Comparison of ENCODE assay signal across 22 cellular contexts in genomic region chr4:7359302-7360063, GRCh38.
A peak's percentile ranks its signal among the peaks of the same experiment; 100 is the strongest.
DNase-seq lines count a peak whose midpoint lies in the region; ATAC-seq and TF ChIP-seq lines count a peak whose summit lies in the region.
"Had no signal": no experiment of that assay in that cellular context is flagged by ENCODE, and none has a peak within 500 bp of the region (broad histone marks: within the 10 kb centered on the region; RNA-seq: fewer than 3 reads in every experiment).

No MANE protein-coding gene starts in this region.

- no peak overlapping the region for H3K27ac Mint-ChIP-seq in activated CD8-positive, alpha-beta memory T cell treated with anti-CD3 and anti-CD28 coated beads, Interleukin-2, amount 10 ng/mL, durations not matched to agents 7 days and 5 days
- H3K27ac Mint-ChIP-seq: activated CD8-positive, alpha-beta T cell treated with anti-CD3 and anti-CD28 coated beads for 36 hours; activated naive CD4-positive, alpha-beta T cell treated with anti-CD3 and anti-CD28 coated beads for 36 hours; activated T-cell treated with anti-CD3 and anti-CD28 coated beads, Interleukin-2, amount 50 U/mL, for 24 hours; CD4-positive, CD25-positive, alpha-beta regulatory T cell had no signal

- H3K4me1 ChIP-seq in heart right ventricle (peaks cover 0 to 37% (median 18%) of the 10 kb centered on the region in 9 donors), upper lobe of right lung (peaks cover 3% of the 10 kb centered on the region)
- H3K4me1 ChIP-seq: ascending aorta, suprapubic skin had no signal

- DNase-seq in Right ventricle myocardium inferior (ENCODE audit: missing footprints), result peak; percentile 67
- DNase-seq in heart right ventricle, result no peak
- peak; percentile 39 for DNase-seq in NCI-H2227 (lab: John Stamatoyannopoulos, UW; ENCODE audit: unreplicated experiment)
- no peak for DNase-seq in caudate nucleus (lab: John Stamatoyannopoulos, UW)
- DNase-seq in upper lobe of right lung, result peak; percentile 73
- no peak for DNase-seq in medulla oblongata (ENCODE audit: extremely low spot score)
- DNase-seq in activated CD8-positive, alpha-beta memory T cell treated with anti-CD3 and anti-CD28 coated beads, Interleukin-2, amount 10 ng/mL, durations not matched to agents 7 days and 5 days, result no peak
- DNase-seq: activated CD4-positive, CD25-positive, alpha-beta regulatory T cell; activated CD8-positive, alpha-beta T cell treated with anti-CD3 and anti-CD28 coated beads for 36 hours; activated naive CD4-positive, alpha-beta T cell treated with anti-CD3 and anti-CD28 coated beads for 36 hours; activated T-cell treated with anti-CD3 and anti-CD28 coated beads, Interleukin-2, amount 50 U/mL, for 24 hours; CD4-positive, CD25-positive, alpha-beta regulatory T cell; cerebellar nuclear complex; effector memory CD4-positive, alpha-beta T cell; glutamatergic neuron; GM23248; KG1; T-helper 9 cell had no signal

- no peak for TF ChIP-seq CTCF in heart right ventricle (IDR thresholded peaks at IDR 0.05)
- no peak for TF ChIP-seq CTCF in upper lobe of right lung (IDR thresholded peaks at IDR 0.05)

- H3K9me3 ChIP-seq in heart right ventricle, result no peaks in the 10 kb centered on the region
- H3K9me3 ChIP-seq in upper lobe of right lung, result no peaks in the 10 kb centered on the region
- H3K9me3 ChIP-seq: ascending aorta, suprapubic skin had no signal

- no peak overlapping the region for H3K4me3 ChIP-seq in heart right ventricle
- H3K4me3 ChIP-seq in upper lobe of right lung, result no peak overlapping the region
- H3K4me3 ChIP-seq: ascending aorta, GM23248, suprapubic skin had no signal

- H3K9me3 Mint-ChIP-seq in activated CD8-positive, alpha-beta memory T cell treated with anti-CD3 and anti-CD28 coated beads, Interleukin-2, amount 10 ng/mL, durations not matched to agents 7 days and 5 days (ENCODE audit: low read depth), result peaks cover 2% of the 10 kb centered on the region
- H3K9me3 Mint-ChIP-seq: activated CD8-positive, alpha-beta T cell treated with anti-CD3 and anti-CD28 coated beads for 36 hours; activated naive CD4-positive, alpha-beta T cell treated with anti-CD3 and anti-CD28 coated beads for 36 hours had no signal

- H3K27ac ChIP-seq in heart right ventricle, result no peak overlapping the region
- peak overlapping the region; percentile 96 for H3K27ac ChIP-seq in caudate nucleus (ENCODE audit: low read depth, low read length)
- H3K27ac ChIP-seq in upper lobe of right lung, result no peak overlapping the region
- H3K27ac ChIP-seq: ascending aorta, GM23248, suprapubic skin had no signal

- H3K4me1 Mint-ChIP-seq in activated CD8-positive, alpha-beta memory T cell treated with anti-CD3 and anti-CD28 coated beads, Interleukin-2, amount 10 ng/mL, durations not matched to agents 7 days and 5 days, result no peaks in the 10 kb centered on the region
- H3K4me1 Mint-ChIP-seq: CD4-positive, CD25-positive, alpha-beta regulatory T cell had no signal

- no peaks in the 10 kb centered on the region for H3K36me3 Mint-ChIP-seq in activated CD8-positive, alpha-beta memory T cell treated with anti-CD3 and anti-CD28 coated beads, Interleukin-2, amount 10 ng/mL, durations not matched to agents 7 days and 5 days
- H3K36me3 Mint-ChIP-seq: CD4-positive, CD25-positive, alpha-beta regulatory T cell had no signal

- H3K27me3 Mint-ChIP-seq in activated CD8-positive, alpha-beta memory T cell treated with anti-CD3 and anti-CD28 coated beads, Interleukin-2, amount 10 ng/mL, durations not matched to agents 7 days and 5 days, result no peaks in the 10 kb centered on the region
- H3K27me3 Mint-ChIP-seq: activated CD8-positive, alpha-beta T cell treated with anti-CD3 and anti-CD28 coated beads for 36 hours; activated T-cell treated with anti-CD3 and anti-CD28 coated beads, Interleukin-2, amount 50 U/mL, for 24 hours; CD4-positive, CD25-positive, alpha-beta regulatory T cell had no signal

- no peak overlapping the region for H3K4me3 Mint-ChIP-seq in activated CD8-positive, alpha-beta memory T cell treated with anti-CD3 and anti-CD28 coated beads, Interleukin-2, amount 10 ng/mL, durations not matched to agents 7 days and 5 days
- H3K4me3 Mint-ChIP-seq: activated CD8-positive, alpha-beta T cell treated with anti-CD3 and anti-CD28 coated beads for 36 hours; activated naive CD4-positive, alpha-beta T cell treated with anti-CD3 and anti-CD28 coated beads for 36 hours; activated T-cell treated with anti-CD3 and anti-CD28 coated beads, Interleukin-2, amount 50 U/mL, for 24 hours; CD4-positive, CD25-positive, alpha-beta regulatory T cell had no signal

- ATAC-seq in Right ventricle myocardium inferior (no peak), heart right ventricle (no peak), upper lobe of right lung (peak; percentile 82), HG03469 (IDR thresholded peaks at IDR 0.05; ENCODE audit: unreplicated experiment) (no peak)
- ATAC-seq in activated CD8-positive, alpha-beta memory T cell treated with anti-CD3 and anti-CD28 coated beads, Interleukin-2, amount 10 ng/mL, durations not matched to agents 7 days and 5 days, result no peak
- ATAC-seq: activated CD8-positive, alpha-beta T cell treated with anti-CD3 and anti-CD28 coated beads for 36 hours; right cardiac atrium had no signal

- H3K36me3 ChIP-seq in heart right ventricle (no peaks in the 10 kb centered on the region), upper lobe of right lung (no peaks in the 10 kb centered on the region)
- H3K36me3 ChIP-seq: ascending aorta, suprapubic skin had no signal

- H3K27me3 ChIP-seq in heart right ventricle, result no peaks in the 10 kb centered on the region
- H3K27me3 ChIP-seq in upper lobe of right lung, result no peaks in the 10 kb centered on the region
- H3K27me3 ChIP-seq: ascending aorta, suprapubic skin had no signal

- 75 to 85% methylated on average over 13 of the region's 13 CpGs for WGBS in heart right ventricle, 2 donors

- intact Hi-C loops in Right ventricle myocardium inferior (cut with DNase I), result no loop called here
- intact Hi-C loops in heart right ventricle (cut with DNase I), result no loop called here
- intact Hi-C loops in upper lobe of right lung (cut with DNase I), result no loop called here

- CTCF ChIA-PET in activated CD8-positive, alpha-beta memory T cell treated with anti-CD3 and anti-CD28 coated beads, Interleukin-2, amount 10 ng/mL, durations not matched to agents 7 days and 5 days (lab: Charles Lee), result no interaction called here

Comparison
In these comparisons a context has a peak if more than half of its experiments do, and no peak if none do; other contexts are left out.
1. DNase-seq: peak in Right ventricle myocardium inferior (single experiment), NCI-H2227 (single experiment) and upper lobe of right lung (single experiment); none in heart right ventricle (0 of 2), caudate nucleus (0 of 61), medulla oblongata (single experiment) and activated CD8-positive, alpha-beta memory T cell treated with anti-CD3 and anti-CD28 coated beads, Interleukin-2, amount 10 ng/mL, durations not matched to agents 7 days and 5 days (single experiment).